Comparison of ENCODE assay signal across 16 cellular contexts in the genomic region with DNA sequence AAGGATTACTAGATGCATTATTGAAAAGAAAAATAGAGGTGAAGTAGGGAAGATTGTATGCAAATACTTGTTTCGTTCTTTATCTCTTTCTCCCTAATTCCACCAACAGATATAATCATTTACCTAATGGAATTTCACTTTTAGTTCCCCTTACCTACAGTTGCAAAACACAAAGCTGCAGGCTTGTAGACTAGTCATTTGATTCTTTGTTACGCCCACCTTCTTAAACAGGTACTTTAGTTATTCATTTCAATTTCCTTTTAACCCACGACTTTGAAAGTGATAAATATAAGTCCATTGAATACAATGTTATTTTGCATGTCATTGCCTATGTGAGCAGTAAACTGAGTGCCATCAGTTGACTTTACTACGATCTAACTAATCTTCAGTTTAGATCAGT. TPM values are rescaled to one million over a fixed set of nuclear protein-coding genes. Genes with fewer than 3 reads are reported as not detected.
DNase-seq lines count a peak whose midpoint lies in the region; ATAC-seq, FAIRE-seq and TF ChIP-seq lines count a peak whose summit lies in the region.
"Had no signal": no experiment of that assay in that cellular context is flagged by ENCODE, and none has a peak within 500 bp of the region (broad histone marks: within the 10 kb centered on the region; RNA-seq: fewer than 3 reads in every experiment).

No MANE protein-coding gene starts in this region.

- H4K20me1 ChIP-seq in GM12878 (ENCODE audit: control insufficient read depth, insufficient read depth), result no peaks in the 10 kb centered on the region

- H3K79me2 ChIP-seq in GM12878 (ENCODE audit: control insufficient read depth, insufficient read depth, low read length), result no peaks in the 10 kb centered on the region

- SMC1A ChIA-PET in GM12878 (lab: Charles Lee; ENCODE audit: uncharacterized antibody, unreplicated experiment), result no interaction called here

- H2AK5ac ChIP-seq in neuronal stem cell (ENCODE audit: low read depth, low read length), result no peak overlapping the region

- POLR2A ChIA-PET in activated CD4-positive, alpha-beta T cell treated with anti-CD3 and anti-CD28 coated beads for 36 hours (lab: Charles Lee), result no interaction called here
- POLR2A ChIA-PET in GM12878 (lab: Charles Lee), result no interaction called here

- H2BK5ac ChIP-seq in neuronal stem cell (ENCODE audit: low read length), result no peak overlapping the region

- FAIRE-seq in GM12878 (lab: Jason Lieb, UNC) (peak; percentile 68), small intestine (lab: Jason Lieb, UNC) (no peak)
- FAIRE-seq: bronchial epithelial cell, endothelial cell of umbilical vein, K562 had no signal

- intact Hi-C loops in activated CD4-positive, alpha-beta T cell treated with anti-CD3 and anti-CD28 coated beads for 36 hours (cut with DNase I, micrococcal nuclease), result loop anchor here (1.0 to 5.0 kb wide), 3 partner anchors 41 to 59 kb away; partner anchors contain the start of gene OSBPL1A (in 1 of the 2)
- intact Hi-C loops in GM12878 (cut with micrococcal nuclease; ENCODE audit: unreplicated experiment), result no loop called here
- intact Hi-C loops in left lung (cut with DNase I), result no loop called here

- H3K9me3 ChIP-seq in GM12878 (replicated peaks; ENCODE audit: control insufficient read depth, insufficient read depth, low read length) (no peaks in the 10 kb centered on the region), left lung (no peaks in the 10 kb centered on the region), neuronal stem cell (replicated peaks in 1 of 2; ENCODE audit: control insufficient read depth in 2 of 2, insufficient read depth in 1 of 2, low read depth in 1 of 2, low read length in 2 of 2) (peaks cover 0 to 10% of the 10 kb centered on the region in 2 donors), small intestine (ENCODE audit: control insufficient read depth, low read depth) (no peaks in the 10 kb centered on the region)
- H3K9me3 ChIP-seq: suprapubic skin had no signal

- no peak overlapping the region for H3K4me3 ChIP-seq in GM12878
- H3K4me3 ChIP-seq in left lung, result no peak overlapping the region
- H3K4me3 ChIP-seq in neuronal stem cell (ENCODE audit: low read length in 2 of 2), result no peak overlapping the region
- H3K4me3 ChIP-seq in small intestine (ENCODE audit: low read depth in 1 of 2, low read length in 2 of 2), result no peak overlapping the region
- H3K4me3 ChIP-seq: K562, suprapubic skin had no signal

- no peaks in the 10 kb centered on the region for H3K27me3 Mint-ChIP-seq in activated CD4-positive, alpha-beta T cell treated with anti-CD3 and anti-CD28 coated beads for 36 hours

- H3K27ac ChIP-seq in GM12878 (ENCODE audit: control insufficient read depth, insufficient read depth), result no peak overlapping the region
- no peak overlapping the region for H3K27ac ChIP-seq in left lung
- H3K27ac ChIP-seq in neuronal stem cell (replicated peaks; ENCODE audit: low read length), result no peak overlapping the region
- H3K27ac ChIP-seq in small intestine (ENCODE audit: low read depth in 1 of 2, low read length in 1 of 2), result no peak overlapping the region
- H3K27ac ChIP-seq: 22Rv1, suprapubic skin had no signal

- no peak overlapping the region for H3K23ac ChIP-seq in neuronal stem cell (ENCODE audit: low read depth, low read length, poor library complexity)

- H3K27me3 ChIP-seq in GM12878 (replicated peaks in 1 of 2; ENCODE audit: control insufficient read depth in 2 of 2, insufficient read depth in 2 of 2, low read length in 1 of 2), result no peaks in the 10 kb centered on the region
- no peaks in the 10 kb centered on the region for H3K27me3 ChIP-seq in left lung
- H3K27me3 ChIP-seq in neuronal stem cell (ENCODE audit: control insufficient read depth in 3 of 3, insufficient read depth in 3 of 3, low read depth in 1 of 3, low read length in 3 of 3), result no peaks in the 10 kb centered on the region
- no peaks in the 10 kb centered on the region for H3K27me3 ChIP-seq in small intestine (ENCODE audit: control insufficient read depth in 2 of 2, insufficient read depth in 2 of 2, low read length in 2 of 2)
- H3K27me3 ChIP-seq: suprapubic skin had no signal

- no peaks in the 10 kb centered on the region for H3K36me3 ChIP-seq in GM12878 (ENCODE audit: control insufficient read depth in 2 of 2, insufficient read depth in 2 of 2, low read length in 1 of 2)
- peaks cover 0 to 3% of the 10 kb centered on the region in 2 donors for H3K36me3 ChIP-seq in left lung
- peaks cover 1 to 18% of the 10 kb centered on the region in 2 donors for H3K36me3 ChIP-seq in neuronal stem cell (replicated peaks in 1 of 2; ENCODE audit: control insufficient read depth in 2 of 2, insufficient read depth in 2 of 2, low read length in 2 of 2)
- peaks cover 0 to 2% of the 10 kb centered on the region in 2 donors for H3K36me3 ChIP-seq in small intestine (ENCODE audit: control insufficient read depth in 2 of 2, insufficient read depth in 2 of 2, low read length in 2 of 2)
- H3K36me3 ChIP-seq: suprapubic skin had no signal

- no peak for TF ChIP-seq POLR2A in GM12878 (IDR thresholded peaks at IDR 0.05; ENCODE audit: low read depth, low read length)

- no peak overlapping the region for H4K91ac ChIP-seq in neuronal stem cell (ENCODE audit: low read depth, low read length, poor library complexity)

- H2AFZ ChIP-seq in GM12878 (ENCODE audit: control insufficient read depth, low read depth, low read length) (no peak overlapping the region), neuronal stem cell (ENCODE audit: low read length) (no peak overlapping the region)

- DNase-seq in activated CD4-positive, alpha-beta T cell treated with anti-CD3 and anti-CD28 coated beads for 36 hours, result no peak
- no peak for DNase-seq in activated CD4-positive, alpha-beta T cell treated with anti-CD3 and anti-CD28 coated beads for 48 hours
- no peak for DNase-seq in GM12878 (ENCODE audit: low read depth, low spot score)
- DNase-seq in left lung, result no peak
- no peak for DNase-seq in neuronal stem cell (ENCODE audit: low spot score)
- no peak for DNase-seq in small intestine
- DNase-seq: activated gamma-delta T cell treated with Interleukin-2 at 50 U/mL for 16 hours, left colon, NCI-H2029 treated with DMSO at 0.1 percent for 48 hours had no signal

- TF ChIP-seq RAD21 in GM12878 (IDR thresholded peaks at IDR 0.05; ENCODE audit: insufficient read depth, low read depth, low read length), result no peak

- H3K14ac ChIP-seq in neuronal stem cell (ENCODE audit: low read length), result no peak overlapping the region

- H2BK15ac ChIP-seq in neuronal stem cell (ENCODE audit: low read length), result no peak overlapping the region

- RAD21 ChIA-PET in GM12878 (lab: Charles Lee; ENCODE audit: unreplicated experiment), result no interaction called here

- no peak overlapping the region for H3K18ac ChIP-seq in neuronal stem cell (ENCODE audit: low read length)

- peaks cover 23% of the 10 kb centered on the region for H3K4me1 Mint-ChIP-seq in activated CD4-positive, alpha-beta T cell treated with anti-CD3 and anti-CD28 coated beads for 36 hours

- peak; percentile 81 for ATAC-seq in activated CD4-positive, alpha-beta T cell treated with anti-CD3 and anti-CD28 coated beads for 36 hours
- ATAC-seq in GM21515 (IDR thresholded peaks at IDR 0.05; ENCODE audit: unreplicated experiment) (peak; percentile 88), HG03045 (IDR thresholded peaks at IDR 0.05; ENCODE audit: unreplicated experiment) (peak; percentile 95), GM12878 (peak; percentile 35; the same call in 2 of the 3 replicates), left lung (no peak)
- ATAC-seq: K562, left colon had no signal

- no peak overlapping the region for H4K8ac ChIP-seq in neuronal stem cell (ENCODE audit: low read depth, low read length)

- no peak overlapping the region for H3K4me3 Mint-ChIP-seq in activated CD4-positive, alpha-beta T cell treated with anti-CD3 and anti-CD28 coated beads for 36 hours

- H3K36me3 Mint-ChIP-seq in activated CD4-positive, alpha-beta T cell treated with anti-CD3 and anti-CD28 coated beads for 36 hours (ENCODE audit: low read depth), result peaks cover 21% of the 10 kb centered on the region

- H3K4me2 ChIP-seq in GM12878 (ENCODE audit: control insufficient read depth, insufficient read depth) (no peak overlapping the region), neuronal stem cell (ENCODE audit: insufficient read depth, low read length, poor library complexity, severe bottlenecking) (no peak overlapping the region)

- in situ Hi-C loops in GM12878 (cut with MboI), result no loop called here

- H3K9ac ChIP-seq in GM12878 (ENCODE audit: control insufficient read depth, insufficient read depth, low read length) (no peak overlapping the region), neuronal stem cell (ENCODE audit: low read depth, low read length, poor library complexity) (no peak overlapping the region)

- TF ChIP-seq CTCF in GM12878 (IDR thresholded peaks at IDR 0.05 in 2 of 3, conservative IDR thresholded peaks at IDR 0.05 in 1 of 3; ENCODE audit: control insufficient read depth in 2 of 3, extremely low read depth in 1 of 3, insufficient read depth in 1 of 3, low read depth in 3 of 3, low read length in 3 of 3) (no peak), left lung (IDR thresholded peaks at IDR 0.05) (no peak)

- H3K79me1 ChIP-seq in neuronal stem cell (ENCODE audit: low read depth, low read length), result no peaks in the 10 kb centered on the region

- BruUV-seq in GM12878 (replicated peaks; lab: Mats Ljungman, UMichigan), result no TSS peak

- H2BK120ac ChIP-seq in neuronal stem cell (ENCODE audit: low read depth, low read length), result no peak overlapping the region

- no peak overlapping the region for H2BK12ac ChIP-seq in neuronal stem cell (ENCODE audit: low read length)

- CTCF ChIA-PET in activated CD4-positive, alpha-beta T cell treated with anti-CD3 and anti-CD28 coated beads for 36 hours (lab: Charles Lee), result interaction anchor here (1.0 to 1.1 kb wide), 2 partner anchors 32 to 97 kb away, joined by 3 to 4 read pairs; no protein-coding TSS in a partner anchor
- CTCF ChIA-PET in GM12878 (lab: Yijun Ruan, JAX), result no interaction called here

- no peak for TF ChIP-seq EP300 in GM12878 (IDR thresholded peaks at IDR 0.05; ENCODE audit: borderline replicate concordance in 1 of 2, control insufficient read depth in 1 of 2, low read depth in 2 of 2, low read length in 2 of 2)

- H3K27ac Mint-ChIP-seq in activated CD4-positive, alpha-beta T cell treated with anti-CD3 and anti-CD28 coated beads for 36 hours, result no peak overlapping the region

- WGBS in GM12878 (ENCODE audit: insufficient coverage, insufficient replicate concordance, low lambda C conversion rate, missing lambda C conversion rate), result 12% methylated on average over 4 of the region's 4 CpGs
- no CpG with 5 or more reads among the region's 4 CpGs for WGBS in neuronal stem cell (ENCODE audit: extremely low coverage in 2 of 2, insufficient read length in 2 of 2, insufficient replicate concordance in 1 of 2), 2 donors
- 81 to 83% (median 81%) methylated on average over 4 of the region's 4 CpGs for WGBS in small intestine, 3 donors

- H3K4me1 ChIP-seq in GM12878 (ENCODE audit: control insufficient read depth, insufficient read depth, low read length), result 0 out of 2 replicates have a peak, but pooled peaks cover 4% of the 10 kb centered on the region
- no peaks in the 10 kb centered on the region for H3K4me1 ChIP-seq in left lung
- H3K4me1 ChIP-seq in neuronal stem cell (ENCODE audit: control insufficient read depth in 2 of 2, insufficient read depth in 1 of 2, low read depth in 1 of 2, low read length in 2 of 2), result no peaks in the 10 kb centered on the region
- H3K4me1 ChIP-seq in small intestine (ENCODE audit: control insufficient read depth in 2 of 2, insufficient read depth in 1 of 2, low read depth in 1 of 2, low read length in 1 of 2), result no peaks in the 10 kb centered on the region
- H3K4me1 ChIP-seq: suprapubic skin had no signal

- no peak overlapping the region for H3K4ac ChIP-seq in neuronal stem cell (ENCODE audit: low read length)

- H3K9me3 Mint-ChIP-seq in activated CD4-positive, alpha-beta T cell treated with anti-CD3 and anti-CD28 coated beads for 36 hours (ENCODE audit: low read depth), result peaks cover 4% of the 10 kb centered on the region

RNA-seq across cellular contexts. Expression of gene HRH4, which starts 3.9 kb away (rescaled TPM):
- total RNA-seq in activated CD4-positive, alpha-beta T cell treated with anti-CD3 and anti-CD28 coated beads for 36 hours, result under 1 TPM; 0.16 to 0.26 TPM
- not detected in 2 replicates for total RNA-seq in GM12878 (2013; cell fraction: nucleolus; rRNA removed)
- total RNA-seq in GM12878 (2014; rRNA removed) (not detected in 2 replicates), GM12878 (2014; rRNA removed; fragmentation: Illumina TruSeq; extraction: Trizol) (not detected in 2 replicates), GM12878 (2021) (not detected in 2 replicates), left lung (1 to 10 TPM in 1 of 2 donors, under 1 TPM in 1; 0.17 to 7.5 TPM)
- not detected for polyA plus RNA-seq in GM12878 (2011; ENCODE audit: low read depth)
- polyA plus RNA-seq in GM12878 (2011; rRNA removed) (not detected in 2 replicates), GM12878 (2014; fragmentation: Illumina TruSeq; extraction: Trizol) (not detected in 2 replicates), GM12878 (2014; fragmentation: Nextera tagmentation; extraction: Ambion mirVana) (not detected), GM12878 (2014; rRNA removed) (not detected in 2 replicates), GM12878 (2016; fragmentation: Nextera tagmentation; extraction: Ambion mirVana) (not detected), small intestine (not detected)
- polyA plus RNA-seq in GM12878 (2011; cell fraction: cytosol; rRNA removed), result not detected in 2 replicates
- polyA plus RNA-seq in GM12878 (2011; cell fraction: nucleus; rRNA removed), result not detected in 2 replicates
- not detected in 2 replicates for polyA plus RNA-seq in GM12878 (2012)
- not detected in 2 replicates for polyA minus RNA-seq in GM12878 (2011; rRNA and poly(A)+ RNA removed)
- not detected in 2 replicates for polyA minus RNA-seq in GM12878 (2011; cell fraction: cytosol; rRNA and poly(A)+ RNA removed)
- not detected in 2 replicates for polyA minus RNA-seq in GM12878 (2011; cell fraction: nucleus; rRNA and poly(A)+ RNA removed)
- 0.03 TPM for polyA plus RNA-seq in neuronal stem cell (2013, experiment 1 of 2)
- polyA plus RNA-seq in neuronal stem cell (2013, experiment 2 of 2), result 0.04 TPM
- total RNA-seq: endothelial cell of umbilical vein, K562 had no signal
- polyA plus RNA-seq: K562 had no signal

RNA-seq across cellular contexts. Expression of gene IMPACT, which starts 30.1 kb away (rescaled TPM):
- total RNA-seq in activated CD4-positive, alpha-beta T cell treated with anti-CD3 and anti-CD28 coated beads for 36 hours, result 10 to 100 TPM; 15.4 to 18.3 TPM
- 0.15 and 0.40 TPM in 2 replicates for total RNA-seq in GM12878 (2013; cell fraction: nucleolus; rRNA removed)
- total RNA-seq in GM12878 (2014; rRNA removed) (0.54 and 0.68 TPM in 2 replicates), GM12878 (2014; rRNA removed; fragmentation: Illumina TruSeq; extraction: Trizol) (0.37 and 0.67 TPM in 2 replicates), GM12878 (2021) (0.72 and 1.1 TPM in 2 replicates), left lung (10 to 100 TPM; 32.5 to 36.4 TPM)
- polyA plus RNA-seq in GM12878 (2011; ENCODE audit: low read depth), result 0.81 TPM
- polyA plus RNA-seq in GM12878 (2011; rRNA removed) (0.10 and 0.17 TPM in 2 replicates), GM12878 (2014; fragmentation: Illumina TruSeq; extraction: Trizol) (0.21 and 0.50 TPM in 2 replicates), GM12878 (2014; fragmentation: Nextera tagmentation; extraction: Ambion mirVana) (under 1 TPM; 0.27 to 0.84 TPM), GM12878 (2014; rRNA removed) (0.34 and 0.36 TPM in 2 replicates), GM12878 (2016; fragmentation: Nextera tagmentation; extraction: Ambion mirVana) (under 1 TPM; 0.52 to 0.53 TPM), small intestine (10 to 100 TPM; 11.9 to 14.8 (median 13.9) TPM)
- 0.03 TPM in 1 of 2 replicates, not detected in the other for polyA plus RNA-seq in GM12878 (2011; cell fraction: cytosol; rRNA removed)
- not detected in 2 replicates for polyA plus RNA-seq in GM12878 (2011; cell fraction: nucleus; rRNA removed)
- polyA plus RNA-seq in GM12878 (2012), result 2.1 and 2.6 TPM in 2 replicates
- polyA minus RNA-seq in GM12878 (2011; rRNA and poly(A)+ RNA removed), result not detected in 2 replicates
- 2.3 TPM in 1 of 2 replicates, not detected in the other for polyA minus RNA-seq in GM12878 (2011; cell fraction: cytosol; rRNA and poly(A)+ RNA removed)
- not detected in 2 replicates for polyA minus RNA-seq in GM12878 (2011; cell fraction: nucleus; rRNA and poly(A)+ RNA removed)
- polyA plus RNA-seq in neuronal stem cell (2013, experiment 1 of 2), result 36.7 TPM
- polyA plus RNA-seq in neuronal stem cell (2013, experiment 2 of 2), result 38.9 TPM

RNA-seq across cellular contexts. Expression of gene OSBPL1A, which starts 58.9 kb away (rescaled TPM):
- total RNA-seq in activated CD4-positive, alpha-beta T cell treated with anti-CD3 and anti-CD28 coated beads for 36 hours, result 1 to 10 TPM; 2.9 to 3.4 TPM
- total RNA-seq in GM12878 (2013; cell fraction: nucleolus; rRNA removed), result not detected in 2 replicates
- total RNA-seq in GM12878 (2014; rRNA removed) (not detected in 2 replicates), GM12878 (2014; rRNA removed; fragmentation: Illumina TruSeq; extraction: Trizol) (not detected in 2 replicates), GM12878 (2021) (0.18 and 0.27 TPM in 2 replicates), left lung (10 to 100 TPM; 29.6 to 33.6 TPM)
- not detected for polyA plus RNA-seq in GM12878 (2011; ENCODE audit: low read depth)
- polyA plus RNA-seq in GM12878 (2011; rRNA removed) (not detected in 2 replicates), GM12878 (2014; fragmentation: Illumina TruSeq; extraction: Trizol) (not detected in 2 replicates), GM12878 (2014; fragmentation: Nextera tagmentation; extraction: Ambion mirVana) (under 1 TPM; 0.02 to 0.05 TPM), GM12878 (2014; rRNA removed) (not detected in 2 replicates), GM12878 (2016; fragmentation: Nextera tagmentation; extraction: Ambion mirVana) (under 1 TPM in 1 of 2 experiments, not detected in 1; 0.83 TPM), small intestine (10 to 100 TPM; 23.5 to 36.7 (median 34.4) TPM)
- not detected in 2 replicates for polyA plus RNA-seq in GM12878 (2011; cell fraction: cytosol; rRNA removed)
- polyA plus RNA-seq in GM12878 (2011; cell fraction: nucleus; rRNA removed), result not detected in 2 replicates
- polyA plus RNA-seq in GM12878 (2012), result 0.27 and 0.41 TPM in 2 replicates
- polyA minus RNA-seq in GM12878 (2011; rRNA and poly(A)+ RNA removed), result not detected in 2 replicates
- polyA minus RNA-seq in GM12878 (2011; cell fraction: cytosol; rRNA and poly(A)+ RNA removed), result 1.0 TPM in 1 of 2 replicates, not detected in the other
- polyA minus RNA-seq in GM12878 (2011; cell fraction: nucleus; rRNA and poly(A)+ RNA removed), result not detected in 2 replicates
- 44.7 TPM for polyA plus RNA-seq in neuronal stem cell (2013, experiment 1 of 2)
- polyA plus RNA-seq in neuronal stem cell (2013, experiment 2 of 2), result 45.3 TPM

Comparison
In these comparisons a context has a peak if more than half of its experiments do, and no peak if none do; other contexts are left out.
1. RNA of gene IMPACT, which starts 30.1 kb away (total RNA-seq): 32.5 to 36.4 TPM in left lung and 15.4 to 18.3 TPM in activated CD4-positive, alpha-beta T cell treated with anti-CD3 and anti-CD28 coated beads for 36 hours; 0.15 to 1.1 TPM in GM12878; every median in the first group is over 4 times any median in the second.
2. RNA of gene OSBPL1A, which starts 58.9 kb away (total RNA-seq): 29.6 to 33.6 TPM in left lung; 2.9 to 3.4 TPM in activated CD4-positive, alpha-beta T cell treated with anti-CD3 and anti-CD28 coated beads for 36 hours and 0.18 to 0.27 TPM in GM12878; every median in the first group is over 4 times any median in the second.
3. intact Hi-C loops: an anchor here in activated CD4-positive, alpha-beta T cell treated with anti-CD3 and anti-CD28 coated beads for 36 hours (1.0 to 5.0 kb wide); none called in GM12878 and left lung.